8 cellular contexts compared by ENCODE assay signal in genomic region chr1:226403522-226404034, GRCh38. TPM values are rescaled to one million over a fixed set of nuclear protein-coding genes. Genes with fewer than 3 reads are reported as not detected.
A peak's percentile ranks its signal among the peaks of the same experiment; 100 is the strongest.
DNase-seq lines count a peak whose midpoint lies in the region; ATAC-seq, FAIRE-seq and TF ChIP-seq lines count a peak whose summit lies in the region.

No MANE protein-coding gene starts in this region.

- CTCF ChIA-PET in HepG2 (lab: Yijun Ruan, JAX; ENCODE audit: low intra/inter-chr PET ratio, low total read pairs) = no interaction called here

- H3K4me1 ChIP-seq in HepG2 (ENCODE audit: insufficient read depth, low read length) (peaks cover 63% of the 10 kb centered on the region), right lobe of liver (peaks cover 0 to 35% (median 11%) of the 10 kb centered on the region in 4 donors)

- DNase-seq in HepG2 (ENCODE audit: low spot score) (no peak), right lobe of liver (no peak), OCI-M1 (lab: John Stamatoyannopoulos, UW) (peak; percentile 41), fibroblast of pulmonary artery (ENCODE audit: low read depth) (peak; percentile 21), substantia nigra (lab: John Stamatoyannopoulos, UW) (peak in 11 of 49 donors; percentile 14 to 44 (median 25)), NOMO-1 treated with dmso at 0.1 percent for 144 hours (lab: John Stamatoyannopoulos, UW; ENCODE audit: unreplicated experiment) (no peak), occipital lobe (lab: John Stamatoyannopoulos, UW) (no peak)
- no peak for DNase-seq in effector CD4-positive, alpha-beta T cell

- peak; percentile 25; the same call in 1 of the 2 replicates for TF ChIP-seq CTCF in HepG2 (CRISPR knock-in tag; IDR thresholded peaks at IDR 0.05)
- TF ChIP-seq CTCF in right lobe of liver (IDR thresholded peaks at IDR 0.05) = no peak
- TF ChIP-seq CTCF in fibroblast of pulmonary artery (IDR thresholded peaks at IDR 0.05; ENCODE audit: low read length, missing control alignments) = peak; percentile 42

- TF ChIP-seq EP300 in HepG2 (IDR thresholded peaks at IDR 0.05; ENCODE audit: low read depth in 2 of 2, low read length in 2 of 2) = no peak
- no peak for TF ChIP-seq EP300 in HepG2 (CRISPR knock-in tag; IDR thresholded peaks at IDR 0.05; ENCODE audit: borderline replicate concordance)

- H2AFZ ChIP-seq in HepG2 (ENCODE audit: low read length) = no peak overlapping the region

- peaks cover 10% of the 10 kb centered on the region for H4K20me1 ChIP-seq in HepG2 (ENCODE audit: insufficient read depth, low read length)

- in situ Hi-C loops in HepG2 (cut with HindIII; ENCODE audit: extremely low pct_ligation_motif_present, low pct_unique_long_range_greater_than_20kb) = no loop called here

- H3K79me2 ChIP-seq in HepG2 (ENCODE audit: insufficient read depth, low read length) = peaks cover 45% of the 10 kb centered on the region

- no peak for TF ChIP-seq RAD21 in HepG2 (CRISPR knock-in tag; IDR thresholded peaks at IDR 0.05)

- no peak overlapping the region; the same call in 1 of the 2 replicates for H3K4me2 ChIP-seq in HepG2 (ENCODE audit: low read depth, low read length)

- H3K9me3 ChIP-seq in HepG2 (ENCODE audit: low read length) (no peaks in the 10 kb centered on the region), right lobe of liver (no peaks in the 10 kb centered on the region)

- ATAC-seq in HepG2 (peak; percentile 28; the same call in 2 of the 3 replicates), right lobe of liver (no peak)

- POLR2A ChIA-PET in HepG2 (lab: Yijun Ruan, JAX) = no interaction called here

- H3K4me3 ChIP-seq in HepG2 (replicated peaks in 1 of 3; ENCODE audit: insufficient read depth in 1 of 3, low read depth in 2 of 3, low read length in 3 of 3) (no peak overlapping the region), right lobe of liver (no peak overlapping the region), fibroblast of pulmonary artery (replicated peaks; ENCODE audit: low read depth, low read length) (no peak overlapping the region)

- peaks cover 7 to 37% of the 10 kb centered on the region in 2 experiments for H3K36me3 ChIP-seq in HepG2 (replicated peaks in 1 of 2; ENCODE audit: control insufficient read depth in 1 of 2, insufficient read depth in 2 of 2, low read length in 2 of 2)
- H3K36me3 ChIP-seq in right lobe of liver = peaks cover 0 to 26% (median 12%) of the 10 kb centered on the region in 4 donors

- peak; percentile 72 for FAIRE-seq in HepG2 (lab: Jason Lieb, UNC)

- WGBS in HepG2 (ENCODE audit: low lambda C conversion rate) = 85% methylated on average over 2 of the region's 2 CpGs
- WGBS in right lobe of liver (ENCODE audit: insufficient coverage, low coverage, low lambda C conversion rate, missing lambda C conversion rate) = 63% methylated on average over 2 of the region's 2 CpGs

- intact Hi-C loops in HepG2 (cut with micrococcal nuclease; ENCODE audit: unreplicated experiment) (no loop called here), right lobe of liver (cut with DNase I) (no loop called here)

- BruUV-seq in HepG2 (replicated peaks; lab: Mats Ljungman, UMichigan) = no TSS peak

- H3K27ac ChIP-seq in HepG2 (ENCODE audit: extremely low read length, insufficient read depth, low read length) (no peak overlapping the region), right lobe of liver (no peak overlapping the region), substantia nigra (ENCODE audit: low read depth, low read length, poor library complexity, severe bottlenecking) (peak overlapping the region; percentile 88)

- H3K27me3 ChIP-seq in HepG2 (ENCODE audit: control insufficient read depth in 1 of 2, insufficient read depth in 2 of 2, low read length in 2 of 2) = no peaks in the 10 kb centered on the region
- no peaks in the 10 kb centered on the region for H3K27me3 ChIP-seq in right lobe of liver

- H3K9ac ChIP-seq in HepG2 (ENCODE audit: insufficient read depth, low read depth, low read length) = no peak overlapping the region

- TF ChIP-seq POLR2A in HepG2 (IDR thresholded peaks at IDR 0.05; ENCODE audit: insufficient read depth in 1 of 2, low read depth in 2 of 2, low read length in 2 of 2) (no peak), right lobe of liver (IDR thresholded peaks at IDR 0.05) (no peak)

TF ChIP-seq in HepG2, 621 proteins besides CTCF, POLR2A, EP300 and RAD21:
- TF ChIP-seq ZNF124 (CRISPR knock-in tag; IDR thresholded peaks at IDR 0.05) = no peak
- TF ChIP-seq ZBTB4 (CRISPR knock-in tag; IDR thresholded peaks at IDR 0.05; ENCODE audit: borderline replicate concordance) = no peak
- TF ChIP-seq PATZ1 (CRISPR knock-in tag; IDR thresholded peaks at IDR 0.05) = peak; percentile 72
- TF ChIP-seq MIXL1 (CRISPR knock-in tag; IDR thresholded peaks at IDR 0.05) = no peak
- no peak for TF ChIP-seq ZNF34 (CRISPR knock-in tag; IDR thresholded peaks at IDR 0.05; ENCODE audit: borderline replicate concordance)
- TF ChIP-seq ZNF296 (CRISPR knock-in tag; conservative IDR thresholded peaks at IDR 0.05) = no peak

RNA-seq across cellular contexts. Expression of gene PARP1, which starts 4.3 kb away (rescaled TPM):
- total RNA-seq in HepG2 (2016; rRNA removed; fragmentation: Illumina TruSeq; extraction: Trizol) (85.2 and 125 TPM in 2 replicates), right lobe of liver (10 to 100 TPM; 38.2 to 74.3 (median 60.1) TPM), occipital lobe (104 TPM)
- total RNA-seq in HepG2 (2016; cell fraction: cytosol; rRNA removed; fragmentation: Illumina TruSeq; extraction: Trizol; ENCODE audit: low read depth) = 7.4 and 9.2 TPM in 2 replicates
- total RNA-seq in HepG2 (2016; cell fraction: insoluble cytoplasmic fraction; rRNA removed; fragmentation: Illumina TruSeq; extraction: Trizol) = 84.6 and 117 TPM in 2 replicates
- 22.9 and 23.8 TPM in 2 replicates for total RNA-seq in HepG2 (2016; cell fraction: membrane; rRNA removed; fragmentation: Illumina TruSeq; extraction: Trizol)
- 52.4 and 53.9 TPM in 2 replicates for total RNA-seq in HepG2 (2016; cell fraction: nucleus; rRNA removed; fragmentation: Illumina TruSeq; extraction: Trizol)
- 49.0 and 50.1 TPM in 2 replicates for polyA plus RNA-seq in HepG2 (2011; rRNA removed)
- 55.7 and 72.2 TPM in 2 replicates for polyA plus RNA-seq in HepG2 (2011; cell fraction: cytosol; rRNA removed)
- polyA plus RNA-seq in HepG2 (2011; cell fraction: nucleus; rRNA removed) = 49.0 and 49.1 TPM in 2 replicates
- polyA plus RNA-seq in HepG2 (2012) = 34.7 and 47.5 TPM in 2 replicates
- polyA plus RNA-seq in HepG2 (2016; cell fraction: cytosol; fragmentation: Illumina TruSeq; extraction: Trizol; ENCODE audit: low read depth) = 3.7 and 4.1 TPM in 2 replicates
- polyA plus RNA-seq in HepG2 (2016; cell fraction: insoluble cytoplasmic fraction; fragmentation: Illumina TruSeq; extraction: Trizol; ENCODE audit: low read depth) = 117 and 119 TPM in 2 replicates
- polyA plus RNA-seq in HepG2 (2016; cell fraction: membrane; fragmentation: Illumina TruSeq; extraction: Trizol; ENCODE audit: low read depth) = 10.3 and 13.4 TPM in 2 replicates
- 60.9 and 64.4 TPM in 2 replicates for polyA plus RNA-seq in HepG2 (2016; cell fraction: nucleus; fragmentation: Illumina TruSeq; extraction: Trizol; ENCODE audit: insufficient read depth, low read depth)
- polyA minus RNA-seq in HepG2 (2011; rRNA and poly(A)+ RNA removed; ENCODE audit: low replicate concordance) = 101 and 222 TPM in 2 replicates
- 41.2 and 42.7 TPM in 2 replicates for polyA minus RNA-seq in HepG2 (2011; cell fraction: cytosol; rRNA and poly(A)+ RNA removed)
- polyA minus RNA-seq in HepG2 (2011; cell fraction: nucleus; rRNA and poly(A)+ RNA removed) = 46.1 and 55.0 TPM in 2 replicates

Comparison
In these comparisons a context has a peak if more than half of its experiments do, and no peak if none do; other contexts are left out.
1. CTCF ChIP-seq: peak in HepG2 (single experiment) and fibroblast of pulmonary artery (single experiment); none in right lobe of liver (0 of 4).
2. DNase-seq: peak in OCI-M1 (single experiment) and fibroblast of pulmonary artery (single experiment); none in HepG2 (single experiment), right lobe of liver (0 of 3), NOMO-1 treated with dmso at 0.1 percent for 144 hours (single experiment), effector CD4-positive, alpha-beta T cell (single experiment) and occipital lobe (single experiment).